In the genomic region with DNA sequence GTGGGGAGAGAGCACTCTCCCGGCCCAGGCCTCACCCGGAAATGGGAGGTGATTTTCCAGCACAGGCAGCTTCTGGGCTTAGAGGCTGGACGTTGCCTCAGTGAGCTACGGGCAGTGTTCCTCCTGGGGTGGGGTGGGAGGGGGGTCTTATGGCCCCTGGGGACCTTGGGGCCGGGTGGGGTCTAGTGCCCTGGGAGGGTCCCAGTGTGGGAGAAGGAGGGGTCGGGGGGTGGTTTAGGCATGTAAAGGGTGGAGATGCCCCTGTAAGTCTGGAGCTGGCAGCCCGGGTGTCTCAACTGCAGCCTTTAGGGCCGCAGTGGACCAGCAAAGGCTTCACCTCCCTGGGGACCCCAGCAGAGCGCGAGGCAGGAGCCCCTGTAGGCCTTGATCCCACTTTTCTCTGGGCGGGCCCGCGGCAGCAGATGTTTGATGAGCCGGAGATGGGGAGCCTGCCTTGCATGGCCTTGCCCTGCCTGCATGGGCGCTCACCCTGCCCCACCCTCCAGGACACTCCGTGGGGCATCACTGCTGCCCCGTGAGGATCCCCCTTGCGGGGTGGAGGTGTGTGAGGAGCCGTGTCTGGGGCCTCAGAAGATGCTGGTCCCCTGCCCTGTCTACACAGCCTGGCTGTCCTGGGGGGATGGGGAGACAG, we compare ENCODE assay signal across 18 cellular contexts.
"Had no signal": no experiment of that assay in that cellular context is flagged by ENCODE, and none has a peak within 500 bp of the region (broad histone marks: within the 10 kb centered on the region; RNA-seq: fewer than 3 reads in every experiment).

No MANE protein-coding gene starts in this region.

- H3K27me3 ChIP-seq: foreskin keratinocyte, right atrium auricular region, upper lobe of left lung had no signal

- ATAC-seq: activated CD4-positive, CD25-positive, alpha-beta regulatory T cell treated with anti-CD3 and anti-CD28 coated beads, Interleukin-2, amount 50 U/mL, for 24 hours; activated naive CD4-positive, alpha-beta T cell treated with anti-CD3 and anti-CD28 coated beads, Interleukin-2, amount 50 U/mL, for 72 hours; foreskin keratinocyte had no signal

- H3K4me3 ChIP-seq: dorsolateral prefrontal cortex, left ventricle myocardium inferior, prostate gland, right atrium auricular region, thoracic aorta, upper lobe of left lung had no signal

- H3K36me3 ChIP-seq: left ventricle myocardium inferior, prostate gland, right atrium auricular region, thoracic aorta, upper lobe of left lung had no signal

- H3K9me3 ChIP-seq: left ventricle myocardium inferior, prostate gland, right atrium auricular region, thoracic aorta, upper lobe of left lung had no signal

- H3K4me1 ChIP-seq: foreskin keratinocyte, left ventricle myocardium inferior, right atrium auricular region, upper lobe of left lung had no signal

- H3K27ac ChIP-seq: dorsolateral prefrontal cortex, epithelial cell of prostate, foreskin keratinocyte, left ventricle myocardium inferior, prostate gland, right atrium auricular region, thoracic aorta, upper lobe of left lung had no signal

- DNase-seq: activated CD4-positive, alpha-beta T cell treated with anti-CD3 and anti-CD28 coated beads, Interleukin-2, amount 50 U/mL, for 1 hour; activated CD8-positive, alpha-beta memory T cell treated with anti-CD3 and anti-CD28 coated beads for 24 hours; activated gamma-delta T cell; foreskin keratinocyte; hippocampal formation; islet precursor cell; left ventricle myocardium inferior; nucleus accumbens; stimulated activated CD4-positive, alpha-beta T cell treated with anti-CD3 and anti-CD28 coated beads, Interleukin-15, amount 100 ng/mL, for 24 hours; stimulated activated CD4-positive, alpha-beta T cell treated with anti-CD3 and anti-CD28 coated beads, Interleukin-4, amount 100 ng/mL, for 1 hour had no signal
